Comparison of ENCODE assay signal across 12 cellular contexts in genomic region chr6:111669326-111669725, GRCh38.
"Had no signal": no experiment of that assay in that cellular context is flagged by ENCODE, and none has a peak within 500 bp of the region (broad histone marks: within the 10 kb centered on the region; RNA-seq: fewer than 3 reads in every experiment).

No MANE protein-coding gene starts in this region.

- H3K4me3 Mint-ChIP-seq: activated CD4-positive, alpha-beta T cell treated with anti-CD3 and anti-CD28 coated beads, Interleukin-2, amount 10 ng/mL, durations not matched to agents 7 days and 5 days; naive B cell; T-helper 2 cell treated with Interferon-gamma antibody and Interleukin-4, amounts not matched to agents 5 μg/mL and 100 μg/mL, for 36 hours had no signal

- H3K4me3 ChIP-seq: ascending aorta, SJSA1, smooth muscle cell, stomach, thoracic aorta had no signal

- H3K9me3 ChIP-seq: ascending aorta, SJSA1, stomach, thoracic aorta had no signal

- H3K27ac ChIP-seq: SJSA1, thoracic aorta had no signal

- H3K9me3 Mint-ChIP-seq: activated CD4-positive, alpha-beta T cell treated with anti-CD3 and anti-CD28 coated beads, Interleukin-2, amount 10 ng/mL, durations not matched to agents 7 days and 5 days; naive B cell; T-helper 2 cell treated with Interferon-gamma antibody and Interleukin-4, amounts not matched to agents 5 μg/mL and 100 μg/mL, for 36 hours had no signal

- H3K27me3 ChIP-seq: ascending aorta, SJSA1, stomach had no signal

- H3K27ac Mint-ChIP-seq: naive B cell; T-helper 2 cell treated with Interferon-gamma antibody and Interleukin-4, amounts not matched to agents 5 μg/mL and 100 μg/mL, for 36 hours had no signal

- H3K27me3 Mint-ChIP-seq: activated CD4-positive, alpha-beta T cell treated with anti-CD3 and anti-CD28 coated beads, Interleukin-2, amount 10 ng/mL, durations not matched to agents 7 days and 5 days; naive B cell had no signal

- H3K4me1 ChIP-seq: SJSA1 had no signal

- DNase-seq: activated CD4-positive, alpha-beta T cell treated with anti-CD3 and anti-CD28 coated beads, Interleukin-2, amount 10 ng/mL, durations not matched to agents 7 days and 5 days; activated effector memory CD4-positive, alpha-beta T cell treated with Interleukin-2 at 50 U/mL for 16 hours; mammary epithelial cell; naive B cell; nucleus accumbens; right cardiac atrium; stomach had no signal
